ENCODE assay signal across 9 cellular contexts in the genomic region with DNA sequence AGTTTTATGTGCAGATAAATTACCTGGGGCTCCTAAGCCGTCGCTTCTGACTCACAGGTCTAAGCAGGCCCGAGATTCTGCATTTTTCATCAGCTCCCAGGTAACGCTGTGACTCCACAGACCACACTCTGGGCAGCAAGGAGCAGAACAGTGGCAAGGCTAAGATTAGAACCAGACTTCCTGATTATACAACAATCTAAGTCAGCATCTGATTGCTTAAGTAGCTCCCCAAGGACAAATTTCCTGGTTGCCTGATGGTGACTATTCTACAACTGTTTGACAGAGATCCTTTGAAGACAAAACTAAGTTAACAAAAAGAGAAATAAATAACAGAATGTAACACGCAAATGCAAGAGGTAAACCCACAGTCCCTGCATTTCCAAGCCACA.
DNase-seq lines count a peak whose midpoint lies in the region; ATAC-seq and TF ChIP-seq lines count a peak whose summit lies in the region.
"Had no signal": no experiment of that assay in that cellular context is flagged by ENCODE, and none has a peak within 500 bp of the region (broad histone marks: within the 10 kb centered on the region; RNA-seq: fewer than 3 reads in every experiment).

No MANE protein-coding gene starts in this region.

- no peak overlapping the region for H3K9ac ChIP-seq in SK-N-MC (ENCODE audit: insufficient read length)

- H3K27me3 ChIP-seq in BJ (ENCODE audit: control insufficient read depth, insufficient read depth, low read length) = no peaks in the 10 kb centered on the region

- H3K27ac ChIP-seq in SK-N-MC = peak overlapping the region; percentile 55; the same call in 1 of the 2 replicates

- H3K4me3 Mint-ChIP-seq in osteocyte (ENCODE audit: unreplicated experiment) = no peak overlapping the region

- no peaks in the 10 kb centered on the region for H3K9me3 Mint-ChIP-seq in osteocyte (ENCODE audit: unreplicated experiment)

- peaks cover 75% of the 10 kb centered on the region for H3K4me1 Mint-ChIP-seq in osteocyte (ENCODE audit: unreplicated experiment)

- POLR2A ChIA-PET in BJ (lab: Charles Lee) = interaction anchor here (0.9 kb wide), 1 partner anchor 9 kb away, joined by 3 read pairs; no protein-coding TSS in a partner anchor

- H3K4me3 ChIP-seq in BJ (ENCODE audit: low read depth, low read length) (no peak overlapping the region), SK-N-MC (peak overlapping the region; percentile 13; the same call in 1 of the 2 replicates), fibroblast of mammary gland (ENCODE audit: control insufficient read depth, low read depth, low read length) (no peak overlapping the region)

- H3K36me3 ChIP-seq in BJ (ENCODE audit: control insufficient read depth, insufficient read depth, low read length) (no peaks in the 10 kb centered on the region), SK-N-MC (ENCODE audit: insufficient read depth, low read length) (no peaks in the 10 kb centered on the region)

- no peaks in the 10 kb centered on the region for H3K27me3 Mint-ChIP-seq in osteocyte (ENCODE audit: unreplicated experiment)

- ATAC-seq in GM18502 (IDR thresholded peaks at IDR 0.05; ENCODE audit: poor library complexity, unreplicated experiment) (no peak), GM19035 (IDR thresholded peaks at IDR 0.05; ENCODE audit: unreplicated experiment) (no peak), HG03135 (IDR thresholded peaks at IDR 0.05; ENCODE audit: unreplicated experiment) (no peak), HG02973 (IDR thresholded peaks at IDR 0.05; ENCODE audit: unreplicated experiment) (no peak)

- H3K27ac Mint-ChIP-seq in osteocyte (ENCODE audit: unreplicated experiment) = peak overlapping the region; percentile 91

- CTCF ChIA-PET in BJ (lab: Yijun Ruan, JAX) = interaction anchor here (1.0 to 2.2 kb wide), 7 partner anchors 13 to 70 kb away, joined by 3 to 7 read pairs (median 4); no protein-coding TSS in a partner anchor

- no peak for TF ChIP-seq CTCF in BJ (IDR thresholded peaks at IDR 0.05; ENCODE audit: insufficient read depth, low read depth, low read length)
- no peak for TF ChIP-seq CTCF in fibroblast of mammary gland (conservative IDR thresholded peaks at IDR 0.05; ENCODE audit: control insufficient read depth, insufficient read depth, low read depth, low read length)
- TF ChIP-seq CTCF in osteocyte (IDR thresholded peaks at IDR 0.05) = no peak

- H3K36me3 Mint-ChIP-seq in osteocyte (ENCODE audit: unreplicated experiment) = peaks cover 3% of the 10 kb centered on the region

- DNase-seq in BJ (ENCODE audit: low read depth) (peak; percentile 39), SK-N-MC (ENCODE audit: low read depth, low spot score) (peak; percentile 18), fibroblast of mammary gland (ENCODE audit: low read depth) (peak; percentile 93), osteocyte (ENCODE audit: extremely low spot score, unreplicated experiment) (no peak)
- DNase-seq: cortex of kidney had no signal

- no peaks in the 10 kb centered on the region for H3K9me3 ChIP-seq in SK-N-MC (ENCODE audit: low read depth, low read length)
